In the genomic region with DNA sequence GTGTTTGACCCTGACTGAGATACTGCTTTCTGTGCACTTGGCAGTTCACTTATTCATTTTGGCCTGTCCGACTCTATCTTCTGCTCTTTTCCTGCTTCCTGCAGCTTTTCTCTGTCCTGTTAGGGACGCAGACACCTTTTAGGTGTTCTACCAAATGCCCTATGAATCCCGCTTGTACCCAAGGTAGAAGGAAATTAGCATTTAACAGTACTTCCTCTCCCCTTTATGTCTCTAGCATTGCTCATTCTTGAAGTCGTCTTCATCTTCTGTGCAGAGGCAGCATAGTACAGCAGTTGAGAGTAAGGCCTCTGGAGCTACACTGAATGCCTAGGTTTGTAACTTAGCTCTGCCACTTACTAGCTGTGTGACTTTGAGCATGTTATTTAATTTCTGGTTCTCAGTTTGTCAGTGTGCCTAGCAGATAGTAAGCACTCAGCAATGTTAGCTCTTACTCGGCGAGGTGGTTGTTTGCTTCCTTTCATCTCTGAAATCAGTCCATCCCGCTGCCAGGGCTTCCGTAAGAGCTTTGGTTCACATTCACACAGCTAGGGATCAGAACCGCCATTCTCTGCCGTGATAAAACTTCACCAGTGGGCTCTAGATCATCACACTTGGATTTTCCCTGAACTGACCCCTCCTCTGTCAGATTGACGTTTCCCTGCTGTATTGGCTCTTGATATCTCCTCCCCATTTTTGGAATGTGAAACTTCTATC, we compare ENCODE assay signal across 8 cellular contexts. TPM values are rescaled to one million over a fixed set of nuclear protein-coding genes. Genes with fewer than 3 reads are reported as not detected.
DNase-seq lines count a peak whose midpoint lies in the region; ATAC-seq and TF ChIP-seq lines count a peak whose summit lies in the region.

No MANE protein-coding gene starts in this region.

- no peaks in the 10 kb centered on the region for H3K9me3 ChIP-seq in CD4-positive, CD25-positive, alpha-beta regulatory T cell (ENCODE audit: control insufficient read depth in 2 of 2, low read length in 2 of 2)

- no peak for TF ChIP-seq CTCF in NB4 (IDR thresholded peaks at IDR 0.05; ENCODE audit: low read depth, low read length)
- TF ChIP-seq CTCF in neural crest cell (conservative IDR thresholded peaks at IDR 0.05), result no peak

- DNase-seq in CD4-positive, CD25-positive, alpha-beta regulatory T cell, result peak in 2 of 3 donors; percentile 9 to 37
- DNase-seq in NB4 (ENCODE audit: low read depth) (peak; percentile 40), dermis blood vessel endothelial cell (peak; percentile 15), neural crest cell (ENCODE audit: low read depth, low spot score) (no peak), NCI-H510A (lab: John Stamatoyannopoulos, UW) (no peak), NCI-H748 (lab: John Stamatoyannopoulos, UW; ENCODE audit: unreplicated experiment) (no peak), cerebellar nuclear complex (lab: John Stamatoyannopoulos, UW) (no peak)
- DNase-seq in activated CD4-positive, alpha-beta T cell treated with anti-CD3 and anti-CD28 coated beads, Interleukin-2, amount 50 U/mL, for 48 hours, result no peak

- no peaks in the 10 kb centered on the region for H3K27me3 ChIP-seq in CD4-positive, CD25-positive, alpha-beta regulatory T cell (ENCODE audit: control insufficient read depth, insufficient read depth, low read length)

- H3K4me3 Mint-ChIP-seq in CD4-positive, CD25-positive, alpha-beta regulatory T cell, result peak overlapping the region; percentile 95 to 99 (median 98)
- H3K4me3 Mint-ChIP-seq in neural crest cell, result peak overlapping the region; percentile 99

- H3K27me3 Mint-ChIP-seq in CD4-positive, CD25-positive, alpha-beta regulatory T cell, result no peaks in the 10 kb centered on the region
- H3K27me3 Mint-ChIP-seq in neural crest cell (ENCODE audit: low read depth), result no peaks in the 10 kb centered on the region

- H3K9me3 Mint-ChIP-seq in CD4-positive, CD25-positive, alpha-beta regulatory T cell, result no peaks in the 10 kb centered on the region
- H3K9me3 Mint-ChIP-seq in neural crest cell, result no peaks in the 10 kb centered on the region

- no peak for ATAC-seq in CD4-positive, CD25-positive, alpha-beta regulatory T cell (ENCODE audit: low read depth in 2 of 2)

- H3K27ac ChIP-seq in CD4-positive, CD25-positive, alpha-beta regulatory T cell (ENCODE audit: insufficient read depth, low read length, poor library complexity, severe bottlenecking), result peak overlapping the region; percentile 95

- H3K36me3 Mint-ChIP-seq in CD4-positive, CD25-positive, alpha-beta regulatory T cell, result peaks cover 5% of the 10 kb centered on the region
- no peaks in the 10 kb centered on the region for H3K36me3 Mint-ChIP-seq in neural crest cell (ENCODE audit: low read depth)

- H3K4me1 ChIP-seq in CD4-positive, CD25-positive, alpha-beta regulatory T cell (ENCODE audit: control insufficient read depth, insufficient read depth, low read length, poor library complexity, severe bottlenecking), result peaks cover 43% of the 10 kb centered on the region

- peaks cover 12 to 56% (median 43%) of the 10 kb centered on the region in 4 donors for H3K4me1 Mint-ChIP-seq in CD4-positive, CD25-positive, alpha-beta regulatory T cell
- H3K4me1 Mint-ChIP-seq in neural crest cell, result peaks cover 39% of the 10 kb centered on the region

- peak overlapping the region; percentile 93 for H3K4me3 ChIP-seq in CD4-positive, CD25-positive, alpha-beta regulatory T cell (ENCODE audit: low read depth, low read length)
- peak overlapping the region; percentile 96 for H3K4me3 ChIP-seq in NB4 (ENCODE audit: low read depth, low read length)

- peak overlapping the region; percentile 65 to 93 (median 88) for H3K27ac Mint-ChIP-seq in CD4-positive, CD25-positive, alpha-beta regulatory T cell
- H3K27ac Mint-ChIP-seq in neural crest cell (ENCODE audit: unreplicated experiment), result peak overlapping the region; percentile 96

- no peak for TF ChIP-seq POLR2A in NB4 (IDR thresholded peaks at IDR 0.05; ENCODE audit: extremely low read depth, insufficient read length)

- H3K36me3 ChIP-seq in CD4-positive, CD25-positive, alpha-beta regulatory T cell (ENCODE audit: control insufficient read depth, insufficient read depth, low read length), result peaks cover 19% of the 10 kb centered on the region

RNA-seq across cellular contexts. Expression of gene CCT7, which starts 1.4 kb away (rescaled TPM):
- 114 TPM for total RNA-seq in CD4-positive, CD25-positive, alpha-beta regulatory T cell
- polyA plus RNA-seq in CD4-positive, CD25-positive, alpha-beta regulatory T cell, result 100 to 1,000 TPM; 239 to 287 (median 275) TPM
- 338 and 453 TPM in 2 replicates for total RNA-seq in dermis blood vessel endothelial cell
- total RNA-seq in neural crest cell, result 446 and 460 TPM in 2 replicates

RNA-seq across cellular contexts. Expression of gene PRADC1, which starts 2.4 kb away (rescaled TPM):
- 7.0 TPM for total RNA-seq in CD4-positive, CD25-positive, alpha-beta regulatory T cell
- polyA plus RNA-seq in CD4-positive, CD25-positive, alpha-beta regulatory T cell, result 10 to 100 TPM; 29.0 to 35.3 (median 32.7) TPM
- total RNA-seq in dermis blood vessel endothelial cell (19.8 and 29.4 TPM in 2 replicates), neural crest cell (11.4 and 11.7 TPM in 2 replicates)

RNA-seq across cellular contexts. Expression of gene SMYD5, which starts 21.4 kb away (rescaled TPM):
- 30.3 TPM for total RNA-seq in CD4-positive, CD25-positive, alpha-beta regulatory T cell
- 10 to 100 TPM; 13.8 to 20.9 (median 17.7) TPM for polyA plus RNA-seq in CD4-positive, CD25-positive, alpha-beta regulatory T cell
- total RNA-seq in dermis blood vessel endothelial cell (22.6 and 26.5 TPM in 2 replicates), neural crest cell (33.7 and 33.9 TPM in 2 replicates)

RNA-seq across cellular contexts. Expression of gene NOTO, which starts 33.1 kb away (rescaled TPM):
- not detected for total RNA-seq in CD4-positive, CD25-positive, alpha-beta regulatory T cell
- not detected for polyA plus RNA-seq in CD4-positive, CD25-positive, alpha-beta regulatory T cell
- total RNA-seq in dermis blood vessel endothelial cell (not detected in 2 replicates), neural crest cell (not detected in 2 replicates)

RNA-seq across cellular contexts. Expression of gene FBXO41, which starts 48.8 kb away (rescaled TPM):
- 17.4 TPM for total RNA-seq in CD4-positive, CD25-positive, alpha-beta regulatory T cell
- 1 to 10 TPM in 2 of 4 donors, under 1 TPM in 2; 0.51 to 1.1 (median 0.95) TPM for polyA plus RNA-seq in CD4-positive, CD25-positive, alpha-beta regulatory T cell
- total RNA-seq in dermis blood vessel endothelial cell, result 0.19 and 0.34 TPM in 2 replicates
- 3.7 and 4.5 TPM in 2 replicates for total RNA-seq in neural crest cell

Comparison
In these comparisons a context has a peak if more than half of its experiments do, and no peak if none do; other contexts are left out.
1. DNase-seq: peak in CD4-positive, CD25-positive, alpha-beta regulatory T cell (2 of 3), NB4 (single experiment) and dermis blood vessel endothelial cell (single experiment); none in neural crest cell (single experiment), NCI-H510A (single experiment), NCI-H748 (single experiment), cerebellar nuclear complex (0 of 2) and activated CD4-positive, alpha-beta T cell treated with anti-CD3 and anti-CD28 coated beads, Interleukin-2, amount 50 U/mL, for 48 hours (0 of 2).